Comparison of ENCODE assay signal across 5 cellular contexts in the genomic region with DNA sequence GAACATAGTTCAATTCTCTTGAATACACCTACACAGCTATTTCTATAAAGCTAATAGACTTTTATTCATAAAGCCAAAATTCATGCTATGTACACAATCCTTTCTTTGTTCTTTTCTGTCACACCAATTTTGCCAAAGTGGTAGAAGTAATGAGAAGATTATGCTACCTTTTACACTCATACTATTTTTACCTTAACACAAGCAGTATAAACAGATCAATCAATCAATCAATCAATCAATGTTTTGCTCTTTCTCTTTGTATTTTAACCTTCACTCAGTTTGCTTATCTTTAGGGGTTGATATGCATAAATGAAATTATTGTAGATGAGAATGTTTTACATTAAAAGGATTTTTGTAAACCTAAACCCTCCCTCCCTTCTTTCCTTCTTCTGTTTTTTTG.
"Had no signal": no experiment of that assay in that cellular context is flagged by ENCODE, and none has a peak within 500 bp of the region (broad histone marks: within the 10 kb centered on the region; RNA-seq: fewer than 3 reads in every experiment).

No MANE protein-coding gene starts in this region.

- H3K27ac ChIP-seq: HL-60 had no signal

- DNase-seq: H9, HCEC 1CT, HFFc6 had no signal

- H3K4me2 ChIP-seq: GM23338 had no signal

- H2AFZ ChIP-seq: GM23338 had no signal

- H3K4me3 ChIP-seq: GM23338 had no signal
